Comparison of ENCODE assay signal across 1 cellular context in genomic region chr11:114059278-114059983, GRCh38.
A peak's percentile ranks its signal among the peaks of the same experiment; 100 is the strongest.
TF ChIP-seq lines count a peak whose summit lies in the region.

ZBTB16 (plus strand) TSS chr11:114059711; CDS start chr11:114063301, 3,590 bp downstream.

TF ChIP-seq in K562, 482 proteins besides CTCF, POLR2A, EP300 and RAD21 (continued from another document):
- TF ChIP-seq UBTF (IDR thresholded peaks at IDR 0.05; ENCODE audit: borderline replicate concordance in 1 of 2, low read depth in 2 of 2, low read length in 2 of 2), result no peak
- TF ChIP-seq YY1 (IDR thresholded peaks at IDR 0.05; ENCODE audit: borderline replicate concordance in 1 of 3, control insufficient read depth in 1 of 3, extremely low read depth in 1 of 3, insufficient read depth in 3 of 3, insufficient read length in 1 of 3, insufficient replicate concordance in 2 of 3, low read depth in 1 of 3, low read length in 2 of 3), result peak in 2 of 3 experiments; percentile 40 to 80
- TF ChIP-seq MAFF (IDR thresholded peaks at IDR 0.05; ENCODE audit: low read length), result no peak
- no peak for TF ChIP-seq CBFA2T3 (IDR thresholded peaks at IDR 0.05)
- 0 out of 2 replicates have a peak, but pooled peaks have one; percentile 26 for TF ChIP-seq HDAC6 (IDR thresholded peaks at IDR 0.05; ENCODE audit: low read depth, low read length)
- no peak for TF ChIP-seq TCF3 (CRISPR knock-in tag; IDR thresholded peaks at IDR 0.05)
- no peak for TF ChIP-seq MLX (CRISPR knock-in tag; conservative IDR thresholded peaks at IDR 0.05)
- TF ChIP-seq VEZF1 (CRISPR knock-in tag; IDR thresholded peaks at IDR 0.05), result peak; percentile 16; the same call in 1 of the 2 replicates
- no peak for TF ChIP-seq CBFA2T2 (conservative IDR thresholded peaks at IDR 0.05)
